In genomic region chr14:21307641-21308040, GRCh38 we compare ENCODE assay signal across 13 cellular contexts. TPM values are rescaled to one million over a fixed set of nuclear protein-coding genes. Genes with fewer than 3 reads are reported as not detected.
A peak's percentile ranks its signal among the peaks of the same experiment; 100 is the strongest.
DNase-seq lines count a peak whose midpoint lies in the region; ATAC-seq and TF ChIP-seq lines count a peak whose summit lies in the region.
"Had no signal": no experiment of that assay in that cellular context is flagged by ENCODE, and none has a peak within 500 bp of the region (broad histone marks: within the 10 kb centered on the region; RNA-seq: fewer than 3 reads in every experiment).

No MANE protein-coding gene starts in this region.

- TF ChIP-seq CTCF in GM23338 (conservative IDR thresholded peaks at IDR 0.05; ENCODE audit: low read depth in 2 of 2) (no peak), omental fat pad (IDR thresholded peaks at IDR 0.05) (no peak)

- peak overlapping the region; percentile 82 for H3K4me3 Mint-ChIP-seq in GM23338
- H3K4me3 Mint-ChIP-seq in activated naive CD8-positive, alpha-beta T cell treated with anti-CD3 and anti-CD28 coated beads, Interleukin-2, amount 50 U/mL, for 24 hours, result peak overlapping the region; percentile 80

- H3K27me3 Mint-ChIP-seq in GM23338 (ENCODE audit: insufficient read depth, low read depth, poor library complexity), result peaks cover 2% of the 10 kb centered on the region
- H3K27me3 Mint-ChIP-seq in activated naive CD8-positive, alpha-beta T cell treated with anti-CD3 and anti-CD28 coated beads, Interleukin-2, amount 50 U/mL, for 24 hours, result peaks cover 3% of the 10 kb centered on the region

- no peaks in the 10 kb centered on the region for H3K79me2 ChIP-seq in GM23338 (replicated peaks; ENCODE audit: insufficient read depth)

- no peaks in the 10 kb centered on the region for H3K9me3 Mint-ChIP-seq in GM23338
- H3K9me3 Mint-ChIP-seq in activated naive CD8-positive, alpha-beta T cell treated with anti-CD3 and anti-CD28 coated beads, Interleukin-2, amount 50 U/mL, for 24 hours, result no peaks in the 10 kb centered on the region

- ATAC-seq in GM23338, result no peak
- ATAC-seq in activated naive CD8-positive, alpha-beta T cell treated with anti-CD3 and anti-CD28 coated beads, Interleukin-2, amount 50 U/mL, for 24 hours, result no peak
- ATAC-seq in HG02798 (IDR thresholded peaks at IDR 0.05; ENCODE audit: poor library complexity, unreplicated experiment), result no peak
- ATAC-seq in omental fat pad (ENCODE audit: low FRiP score), result no peak

- H3K4me3 ChIP-seq in BLaER1 (peak overlapping the region; percentile 40; the same call in 1 of the 2 replicates), GM23338 (peak overlapping the region; percentile 48; the same call in 1 of the 2 replicates), mucosa of stomach (ENCODE audit: low read length) (no peak overlapping the region)

- peaks cover 29% of the 10 kb centered on the region; the same call in 2 of the 3 replicates for H3K4me1 Mint-ChIP-seq in GM23338
- H3K4me1 Mint-ChIP-seq in activated naive CD8-positive, alpha-beta T cell treated with anti-CD3 and anti-CD28 coated beads, Interleukin-2, amount 50 U/mL, for 24 hours, result peaks cover 23% of the 10 kb centered on the region

- H4K20me1 ChIP-seq in BLaER1 (no peaks in the 10 kb centered on the region), GM23338 (replicated peaks; ENCODE audit: insufficient read depth) (no peaks in the 10 kb centered on the region)

- no peaks in the 10 kb centered on the region for H3K27me3 ChIP-seq in BLaER1
- no peaks in the 10 kb centered on the region for H3K27me3 ChIP-seq in GM23338 (ENCODE audit: insufficient read depth)
- no peaks in the 10 kb centered on the region for H3K27me3 ChIP-seq in mucosa of stomach (ENCODE audit: control insufficient read depth, insufficient read depth, low read length)

- H3K9ac ChIP-seq in BLaER1 (no peak overlapping the region), mucosa of stomach (ENCODE audit: low read length) (peak overlapping the region; percentile 33)

- H3K36me3 ChIP-seq in BLaER1, result no peaks in the 10 kb centered on the region
- H3K36me3 ChIP-seq in GM23338 (ENCODE audit: insufficient read depth), result no peaks in the 10 kb centered on the region
- H3K36me3 ChIP-seq in mucosa of stomach (ENCODE audit: control insufficient read depth, insufficient read depth, low read length), result no peaks in the 10 kb centered on the region

- peaks cover 23% of the 10 kb centered on the region for H3K4me1 ChIP-seq in BLaER1
- peaks cover 25% of the 10 kb centered on the region for H3K4me1 ChIP-seq in GM23338 (ENCODE audit: insufficient read depth)
- peaks cover 18% of the 10 kb centered on the region for H3K4me1 ChIP-seq in mucosa of stomach (ENCODE audit: control insufficient read depth, insufficient read depth, low read length)

- peak overlapping the region; percentile 98; the same call in 1 of the 2 replicates for H3K27ac Mint-ChIP-seq in GM23338
- peak overlapping the region; percentile 87 for H3K27ac Mint-ChIP-seq in activated naive CD8-positive, alpha-beta T cell treated with anti-CD3 and anti-CD28 coated beads, Interleukin-2, amount 50 U/mL, for 24 hours

- H3K9me3 ChIP-seq in BLaER1 (no peaks in the 10 kb centered on the region), mucosa of stomach (ENCODE audit: control insufficient read depth, low read length) (no peaks in the 10 kb centered on the region)

- H3F3A ChIP-seq in GM23338 (replicated peaks; ENCODE audit: low read depth), result no peaks in the 10 kb centered on the region

- H3K9me2 ChIP-seq in GM23338 (ENCODE audit: insufficient read depth), result no peaks in the 10 kb centered on the region

- H3K27ac ChIP-seq in BLaER1 (peak overlapping the region; percentile 62; the same call in 1 of the 2 replicates), GM23338 (ENCODE audit: low read depth) (peak overlapping the region; percentile 94)

- H2AFZ ChIP-seq in GM23338, result no peak overlapping the region

- DNase-seq in GM23338 (ENCODE audit: low spot score) (no peak), Ammon's horn (ENCODE audit: low spot score) (no peak), omental fat pad (ENCODE audit: low spot score) (no peak)
- DNase-seq in activated naive CD8-positive, alpha-beta T cell treated with anti-CD3 and anti-CD28 coated beads, Interleukin-2, amount 50 U/mL, for 24 hours, result no peak
- no peak for DNase-seq in stimulated activated CD4-positive, alpha-beta T cell treated with anti-CD3 and anti-CD28 coated beads, Interleukin-12 subunit alpha, Interleukin-12 subunit beta, amount 100 ng/mL, for 4 hours
- DNase-seq: activated CD4-positive, CD25-positive, alpha-beta regulatory T cell; C1 segment of cervical spinal cord; effector memory CD4-positive, alpha-beta T cell; stimulated activated CD4-positive, alpha-beta T cell treated with anti-CD3 and anti-CD28 coated beads, Interleukin-2, amount 100 ng/mL, for 48 hours had no signal

- peak overlapping the region; percentile 76 for H3K4me2 ChIP-seq in BLaER1
- peak overlapping the region; percentile 75 for H3K4me2 ChIP-seq in GM23338

- no peaks in the 10 kb centered on the region for H3K36me3 Mint-ChIP-seq in GM23338 (ENCODE audit: low read depth)
- no peaks in the 10 kb centered on the region for H3K36me3 Mint-ChIP-seq in activated naive CD8-positive, alpha-beta T cell treated with anti-CD3 and anti-CD28 coated beads, Interleukin-2, amount 50 U/mL, for 24 hours (ENCODE audit: low read depth)

TF ChIP-seq in GM23338, 12 proteins besides CTCF, POLR2A, EP300 and RAD21 (continues in another document):
- TF ChIP-seq ZNF331 (CRISPR knock-in tag; IDR thresholded peaks at IDR 0.05; ENCODE audit: low read depth) (no peak), JUNB (IDR thresholded peaks at IDR 0.05; ENCODE audit: unreplicated experiment) (no peak), CREB1 (CRISPR knock-in tag; IDR thresholded peaks at IDR 0.05; ENCODE audit: low read depth) (no peak), POLR2AphosphoS5 (IDR thresholded peaks at IDR 0.05; ENCODE audit: low read depth) (no peak), NANOG (IDR thresholded peaks at IDR 0.05; ENCODE audit: borderline replicate concordance) (no peak), ZNF114 (CRISPR knock-in tag; IDR thresholded peaks at IDR 0.05) (no peak), EZH2phosphoT487 (IDR thresholded peaks at IDR 0.05; ENCODE audit: unreplicated experiment) (no peak), STAT1 (IDR thresholded peaks at IDR 0.05; ENCODE audit: unreplicated experiment) (no peak)
- TF ChIP-seq, protein P1, sequence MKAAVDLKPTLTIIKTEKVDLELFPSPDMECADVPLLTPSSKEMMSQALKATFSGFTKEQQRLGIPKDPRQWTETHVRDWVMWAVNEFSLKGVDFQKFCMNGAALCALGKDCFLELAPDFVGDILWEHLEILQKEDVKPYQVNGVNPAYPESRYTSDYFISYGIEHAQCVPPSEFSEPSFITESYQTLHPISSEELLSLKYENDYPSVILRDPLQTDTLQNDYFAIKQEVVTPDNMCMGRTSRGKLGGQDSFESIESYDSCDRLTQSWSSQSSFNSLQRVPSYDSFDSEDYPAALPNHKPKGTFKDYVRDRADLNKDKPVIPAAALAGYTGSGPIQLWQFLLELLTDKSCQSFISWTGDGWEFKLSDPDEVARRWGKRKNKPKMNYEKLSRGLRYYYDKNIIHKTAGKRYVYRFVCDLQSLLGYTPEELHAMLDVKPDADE (IDR thresholded peaks at IDR 0.05), result no peak

RNA-seq across cellular contexts. Expression of gene RPGRIP1, which starts 27.8 kb away (rescaled TPM):
- 0.93 and 1.6 TPM in 2 replicates for total RNA-seq in GM23338 (2014; rRNA removed; shearing (Covaris generic))
- 0.24 and 0.26 TPM in 2 replicates for polyA plus RNA-seq in GM23338 (2016; fragmentation: Nextera tagmentation; extraction: Ambion mirVana)
- total RNA-seq in omental fat pad, result 1 to 10 TPM in 1 of 4 donors, under 1 TPM in 3; 0.19 to 1.2 (median 0.53) TPM
- total RNA-seq: astrocyte had no signal

RNA-seq across cellular contexts. Expression of gene HNRNPC, which starts 38.4 kb away (rescaled TPM):
- 1,259 and 1,323 TPM in 2 replicates for total RNA-seq in GM23338 (2014; rRNA removed; shearing (Covaris generic))
- 1,257 and 1,296 TPM in 2 replicates for polyA plus RNA-seq in GM23338 (2016; fragmentation: Nextera tagmentation; extraction: Ambion mirVana)
- 100 to 1,000 TPM; 361 to 619 (median 454) TPM for total RNA-seq in omental fat pad
